23 cellular contexts compared by ENCODE assay signal in genomic region chr10:49089789-49090595, GRCh38. TPM values are rescaled to one million over a fixed set of nuclear protein-coding genes. Genes with fewer than 3 reads are reported as not detected.
DNase-seq lines count a peak whose midpoint lies in the region; ATAC-seq and TF ChIP-seq lines count a peak whose summit lies in the region.
"Had no signal": no experiment of that assay in that cellular context is flagged by ENCODE, and none has a peak within 500 bp of the region (broad histone marks: within the 10 kb centered on the region; RNA-seq: fewer than 3 reads in every experiment).

No MANE protein-coding gene starts in this region.

- peak overlapping the region in 6 of 10 donors; percentile 31 to 65 (median 52) for H3K27ac ChIP-seq in heart right ventricle
- H3K27ac ChIP-seq in ovary, result peak overlapping the region in 1 of 2 donors; percentile 37
- H3K27ac ChIP-seq: C4-2B, hepatocyte, neutrophil, SK-N-MC had no signal

- TF ChIP-seq POLR2A in ovary (IDR thresholded peaks at IDR 0.05), result no peak

- peaks cover 0 to 18% (median 12%) of the 10 kb centered on the region in 11 donors for H3K9me3 ChIP-seq in heart right ventricle
- no peaks in the 10 kb centered on the region for H3K9me3 ChIP-seq in ovary
- H3K9me3 ChIP-seq: neutrophil had no signal

- WGBS in heart right ventricle, 2 donors, result 48 to 58% methylated on average over 1 of the region's 1 CpG
- 16 to 23% (median 16%) methylated on average over 1 of the region's 1 CpG for WGBS in ovary, 3 donors

- H3K4me3 ChIP-seq in heart right ventricle, result no peak overlapping the region
- no peak overlapping the region for H3K4me3 ChIP-seq in ovary
- H3K4me3 ChIP-seq: hepatocyte, SK-N-MC had no signal

- no peak for TF ChIP-seq EP300 in ovary (IDR thresholded peaks at IDR 0.05)

- TF ChIP-seq CTCF in heart right ventricle (IDR thresholded peaks at IDR 0.05) (no peak), ovary (IDR thresholded peaks at IDR 0.05) (no peak)

- H3K27me3 ChIP-seq in heart right ventricle (no peaks in the 10 kb centered on the region), ovary (no peaks in the 10 kb centered on the region)
- H3K27me3 ChIP-seq: hepatocyte, neutrophil had no signal

- intact Hi-C loops in Right ventricle myocardium inferior (cut with DNase I), result no loop called here
- intact Hi-C loops in cardiac septum (cut with DNase I), result no loop called here
- intact Hi-C loops in heart right ventricle (cut with DNase I), result no loop called here
- intact Hi-C loops in ovary (cut with DNase I), result no loop called here

- DNase-seq in Right ventricle myocardium inferior (ENCODE audit: missing footprints) (peak; percentile 55), cardiac septum (ENCODE audit: low spot score) (no peak), heart right ventricle (no peak), ovary (peak in 4 of 5 donors; percentile 22 to 79 (median 55)), hippocampal formation (lab: John Stamatoyannopoulos, UW) (no peak), DMS153 treated with DMSO at 0.1 percent for 48 hours (lab: John Stamatoyannopoulos, UW; ENCODE audit: unreplicated experiment) (no peak)
- DNase-seq: 8988T; activated B cell treated with CpG ODN at 0.5 μM for 24 hours; activated CD8-positive, alpha-beta T cell treated with anti-CD3 and anti-CD28 coated beads, Interleukin-2, amount 10 ng/mL, durations not matched to agents 7 days and 5 days; activated T-cell treated with anti-CD3 and anti-CD28 coated beads, Interleukin-2, amount 50 U/mL, for 4 hours; DMS153; effector memory CD8-positive, alpha-beta T cell; kidney; NCI-H1436 treated with DMSO at 0.1 percent for 48 hours; retina; stimulated activated CD4-positive, alpha-beta T cell treated with anti-CD3 and anti-CD28 coated beads, Interleukin-2, amount 100 ng/mL, for 24 hours had no signal

- H3K4me1 ChIP-seq in heart right ventricle (peaks cover 5 to 68% (median 43%) of the 10 kb centered on the region in 9 donors), ovary (ENCODE audit: insufficient read depth) (peaks cover 27% of the 10 kb centered on the region)

- ATAC-seq in Right ventricle myocardium inferior (peak; percentile 75), heart right ventricle (peak; percentile 58 to 73 (median 67)), GM18861 (IDR thresholded peaks at IDR 0.05; ENCODE audit: unreplicated experiment) (no peak), HG02852 (IDR thresholded peaks at IDR 0.05; ENCODE audit: unreplicated experiment) (no peak)
- ATAC-seq: activated CD8-positive, alpha-beta T cell treated with anti-CD3 and anti-CD28 coated beads, Interleukin-2, amount 10 ng/mL, durations not matched to agents 7 days and 5 days; activated naive CD4-positive, alpha-beta T cell treated with anti-CD3 and anti-CD28 coated beads, Interleukin-2, amount 50 U/mL, for 72 hours; activated T-cell treated with anti-CD3 and anti-CD28 coated beads, Interleukin-2, amount 50 U/mL, for 4 hours; effector memory CD8-positive, alpha-beta T cell had no signal

- H3K36me3 ChIP-seq in heart right ventricle (peaks cover 0 to 24% (median 0%) of the 10 kb centered on the region in 9 donors), ovary (no peaks in the 10 kb centered on the region)
- H3K36me3 ChIP-seq: neutrophil had no signal

RNA-seq across cellular contexts. Expression of gene VSTM4, which starts 25.3 kb away (rescaled TPM):
- total RNA-seq in Right ventricle myocardium inferior (21.8 TPM), cardiac septum (24.4 TPM), heart right ventricle (10 to 100 TPM; 12.0 to 26.7 (median 18.1) TPM), ovary (10 to 100 TPM; 17.3 to 68.9 (median 42.9) TPM)
- polyA plus RNA-seq in heart right ventricle (1 to 10 TPM; 5.0 to 6.1 TPM), ovary (10 to 100 TPM; 28.3 to 57.1 TPM)
- total RNA-seq: activated B cell treated with CpG ODN at 0.5 μM for 24 hours; activated CD8-positive, alpha-beta T cell treated with anti-CD3 and anti-CD28 coated beads, Interleukin-2, amount 10 ng/mL, durations not matched to agents 7 days and 5 days; activated naive CD4-positive, alpha-beta T cell treated with anti-CD3 and anti-CD28 coated beads, Interleukin-2, amount 50 U/mL, for 72 hours had no signal

RNA-seq across cellular contexts. Expression of gene FAM170B, which starts 43.8 kb away (rescaled TPM):
- total RNA-seq in Right ventricle myocardium inferior, result not detected
- total RNA-seq in cardiac septum, result not detected
- total RNA-seq in heart right ventricle, result not detected
- polyA plus RNA-seq in heart right ventricle, result not detected
- total RNA-seq in ovary, result not detected
- polyA plus RNA-seq in ovary, result not detected
- total RNA-seq: activated B cell treated with CpG ODN at 0.5 μM for 24 hours; activated CD8-positive, alpha-beta T cell treated with anti-CD3 and anti-CD28 coated beads, Interleukin-2, amount 10 ng/mL, durations not matched to agents 7 days and 5 days; activated naive CD4-positive, alpha-beta T cell treated with anti-CD3 and anti-CD28 coated beads, Interleukin-2, amount 50 U/mL, for 72 hours; activated T-cell treated with anti-CD3 and anti-CD28 coated beads, Interleukin-2, amount 50 U/mL, for 4 hours; hepatocyte; kidney had no signal
- polyA plus RNA-seq: hepatocyte had no signal

Comparison
In these comparisons a context has a peak if more than half of its experiments do, and no peak if none do; other contexts are left out.
1. DNase-seq: peak in Right ventricle myocardium inferior (single experiment) and ovary (4 of 5); none in cardiac septum (single experiment), heart right ventricle (0 of 2), hippocampal formation (0 of 2) and DMS153 treated with DMSO at 0.1 percent for 48 hours (single experiment).
2. ATAC-seq: peak in Right ventricle myocardium inferior (single experiment) and heart right ventricle (8 of 8); none in GM18861 (single experiment) and HG02852 (single experiment).